ENCODE assay signal across 16 cellular contexts in the genomic region with DNA sequence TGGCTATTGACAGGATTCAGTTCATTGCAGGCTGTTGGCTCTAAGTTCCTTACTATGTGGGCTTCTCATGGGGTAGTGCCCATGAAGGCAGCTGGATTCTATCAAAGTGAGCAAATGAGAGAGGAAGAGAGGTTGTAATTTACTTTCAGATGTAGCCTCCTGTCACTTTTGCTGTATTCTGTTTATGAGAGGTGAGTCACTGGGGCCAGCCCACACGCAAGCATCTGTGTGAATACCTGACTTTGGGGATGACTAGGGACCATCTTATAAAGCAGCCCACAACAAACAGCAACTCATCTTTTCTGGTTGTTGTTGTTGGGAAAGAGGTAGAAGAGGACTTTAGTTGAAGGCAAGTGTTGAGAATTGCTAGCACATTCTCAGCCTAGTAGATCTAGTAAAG.
DNase-seq lines count a peak whose midpoint lies in the region; ATAC-seq, FAIRE-seq and TF ChIP-seq lines count a peak whose summit lies in the region.
"Had no signal": no experiment of that assay in that cellular context is flagged by ENCODE, and none has a peak within 500 bp of the region (broad histone marks: within the 10 kb centered on the region; RNA-seq: fewer than 3 reads in every experiment).

No MANE protein-coding gene starts in this region.

- H4K20me1 ChIP-seq in GM12878 (ENCODE audit: control insufficient read depth, insufficient read depth) = no peaks in the 10 kb centered on the region
- H4K20me1 ChIP-seq: BLaER1 treated with 17β-estradiol and CSF1 and Interleukin-3, amounts not matched to agents 10 nM and 100 nM had no signal

- H2AFZ ChIP-seq in GM12878 (ENCODE audit: control insufficient read depth, low read depth, low read length) = no peak overlapping the region

- H3K79me2 ChIP-seq in GM12878 (ENCODE audit: control insufficient read depth, insufficient read depth, low read length) = no peaks in the 10 kb centered on the region

- no peaks in the 10 kb centered on the region for H3K27me3 ChIP-seq in GM12878 (replicated peaks in 1 of 2; ENCODE audit: control insufficient read depth in 2 of 2, insufficient read depth in 2 of 2, low read length in 1 of 2)
- H3K27me3 ChIP-seq: BLaER1 treated with 17β-estradiol and CSF1 and Interleukin-3, amounts not matched to agents 10 nM and 100 nM had no signal

- H3K9ac ChIP-seq in GM12878 (ENCODE audit: control insufficient read depth, insufficient read depth, low read length) = no peak overlapping the region
- H3K9ac ChIP-seq: BLaER1 treated with 17β-estradiol and CSF1 and Interleukin-3, amounts not matched to agents 10 nM and 100 nM had no signal

- POLR2A ChIA-PET in GM12878 (lab: Charles Lee) = no interaction called here

- no peak overlapping the region for H3K27ac ChIP-seq in GM12878 (ENCODE audit: control insufficient read depth, insufficient read depth)
- H3K27ac ChIP-seq: BLaER1 treated with 17β-estradiol and CSF1 and Interleukin-3, amounts not matched to agents 10 nM and 100 nM had no signal

- RAD21 ChIA-PET in GM12878 (lab: Charles Lee; ENCODE audit: unreplicated experiment) = no interaction called here

- FAIRE-seq in GM12878 (lab: Jason Lieb, UNC) = no peak
- FAIRE-seq: GM12891, GM18507, GM19239 had no signal

- DNase-seq in GM12865 (ENCODE audit: low read depth) (peak; percentile 82), HT1080 (ENCODE audit: low read depth) (peak; percentile 2), GM12878 (ENCODE audit: low read depth, low spot score) (no peak), left kidney (ENCODE audit: low read depth, low spot score) (peak; percentile 24), NCI-H128 (lab: John Stamatoyannopoulos, UW; ENCODE audit: unreplicated experiment) (no peak), GM13977 (ENCODE audit: low spot score) (no peak)
- DNase-seq in stimulated activated naive CD8-positive, alpha-beta T cell treated with anti-CD3 and anti-CD28 coated beads, Interleukin-15, Interleukin-2, amounts not matched to agents 100 U/mL and 50 U/mL, for 24 hours = no peak
- DNase-seq: Calu3; CD8-positive, alpha-beta T cell; DMS79 treated with DMSO at 0.1 percent for 48 hours; GF-D8 had no signal

- in situ Hi-C loops in GM12878 (cut with MboI) (no loop called here), GM13977 (cut with MboI; ENCODE audit: low pct_unique_long_range_greater_than_20kb, low sequenced_read_pairs, unreplicated experiment) (no loop called here)

- no peak for TF ChIP-seq POLR2A in GM12878 (IDR thresholded peaks at IDR 0.05; ENCODE audit: low read depth, low read length)

- peak; percentile 75 for ATAC-seq in GM12878
- no peak for ATAC-seq in stimulated activated naive CD8-positive, alpha-beta T cell treated with anti-CD3 and anti-CD28 coated beads, Interleukin-15, Interleukin-2, amounts not matched to agents 100 U/mL and 50 U/mL, for 24 hours
- ATAC-seq: CD8-positive, alpha-beta T cell had no signal

- no peaks in the 10 kb centered on the region for H3K4me1 ChIP-seq in GM12878 (ENCODE audit: control insufficient read depth, insufficient read depth, low read length)
- H3K4me1 ChIP-seq: BLaER1 treated with 17β-estradiol and CSF1 and Interleukin-3, amounts not matched to agents 10 nM and 100 nM; HAP-1 had no signal

- CTCF ChIA-PET in GM12878 (lab: Yijun Ruan, JAX) = no interaction called here

- H3K4me3 ChIP-seq in GM12865 (ENCODE audit: low read depth, low read length) = no peak overlapping the region
- no peak overlapping the region for H3K4me3 ChIP-seq in GM12878
- H3K4me3 ChIP-seq: BLaER1 treated with 17β-estradiol and CSF1 and Interleukin-3, amounts not matched to agents 10 nM and 100 nM; HAP-1 had no signal

- TF ChIP-seq EP300 in GM12878 (IDR thresholded peaks at IDR 0.05; ENCODE audit: borderline replicate concordance in 1 of 2, control insufficient read depth in 1 of 2, low read depth in 2 of 2, low read length in 2 of 2) = no peak

- no peaks in the 10 kb centered on the region for H3K36me3 ChIP-seq in GM12878 (ENCODE audit: control insufficient read depth in 2 of 2, insufficient read depth in 2 of 2, low read length in 1 of 2)
- H3K36me3 ChIP-seq: BLaER1 treated with 17β-estradiol and CSF1 and Interleukin-3, amounts not matched to agents 10 nM and 100 nM; HAP-1 had no signal

- H3K4me2 ChIP-seq in GM12878 (ENCODE audit: control insufficient read depth, insufficient read depth) = no peak overlapping the region
- H3K4me2 ChIP-seq: BLaER1 treated with 17β-estradiol and CSF1 and Interleukin-3, amounts not matched to agents 10 nM and 100 nM had no signal

- SMC1A ChIA-PET in GM12878 (lab: Charles Lee; ENCODE audit: uncharacterized antibody, unreplicated experiment) = no interaction called here

- no peak for TF ChIP-seq RAD21 in GM12878 (IDR thresholded peaks at IDR 0.05; ENCODE audit: insufficient read depth, low read depth, low read length)

- intact Hi-C loops in GM12878 (cut with micrococcal nuclease; ENCODE audit: unreplicated experiment) = no loop called here

- 33% methylated on average over 1 of the region's 1 CpG for WGBS in GM12878 (ENCODE audit: insufficient coverage, insufficient replicate concordance, low lambda C conversion rate, missing lambda C conversion rate)

- no peaks in the 10 kb centered on the region for H3K9me3 ChIP-seq in GM12878 (replicated peaks; ENCODE audit: control insufficient read depth, insufficient read depth, low read length)
- H3K9me3 ChIP-seq: BLaER1 treated with 17β-estradiol and CSF1 and Interleukin-3, amounts not matched to agents 10 nM and 100 nM; HAP-1 had no signal

- BruUV-seq in GM12878 (replicated peaks; lab: Mats Ljungman, UMichigan) = no TSS peak

- TF ChIP-seq CTCF in GM12865 (IDR thresholded peaks at IDR 0.05; ENCODE audit: insufficient read depth, low read depth, low read length, missing control alignments) = no peak
- no peak for TF ChIP-seq CTCF in GM12878 (IDR thresholded peaks at IDR 0.05 in 2 of 3, conservative IDR thresholded peaks at IDR 0.05 in 1 of 3; ENCODE audit: control insufficient read depth in 2 of 3, extremely low read depth in 1 of 3, insufficient read depth in 1 of 3, low read depth in 3 of 3, low read length in 3 of 3)
- TF ChIP-seq CTCF in GM13977 (IDR thresholded peaks at IDR 0.05; ENCODE audit: extremely low read depth, insufficient read depth, missing control alignments) = no peak

TF ChIP-seq in GM12878, 131 proteins besides CTCF, POLR2A, EP300 and RAD21 (continues in another document):
- peak; percentile 70 for TF ChIP-seq RUNX3 (IDR thresholded peaks at IDR 0.05; ENCODE audit: low read length)
- TF ChIP-seq FOXM1 (IDR thresholded peaks at IDR 0.05; ENCODE audit: low read depth, low read length) = peak; percentile 78; the same call in 1 of the 2 replicates
- 0 out of 2 replicates have a peak, but pooled peaks have one; percentile 11 for TF ChIP-seq TCF3 (IDR thresholded peaks at IDR 0.05; ENCODE audit: borderline replicate concordance, insufficient read depth, low read depth, low read length)
- TF ChIP-seq RFX5 (IDR thresholded peaks at IDR 0.05; ENCODE audit: low read depth, low read length) = no peak
- TF ChIP-seq TCF7 (IDR thresholded peaks at IDR 0.05; ENCODE audit: borderline replicate concordance) = 0 out of 2 replicates have a peak, but pooled peaks have one; percentile 40
- TF ChIP-seq, protein P1, sequence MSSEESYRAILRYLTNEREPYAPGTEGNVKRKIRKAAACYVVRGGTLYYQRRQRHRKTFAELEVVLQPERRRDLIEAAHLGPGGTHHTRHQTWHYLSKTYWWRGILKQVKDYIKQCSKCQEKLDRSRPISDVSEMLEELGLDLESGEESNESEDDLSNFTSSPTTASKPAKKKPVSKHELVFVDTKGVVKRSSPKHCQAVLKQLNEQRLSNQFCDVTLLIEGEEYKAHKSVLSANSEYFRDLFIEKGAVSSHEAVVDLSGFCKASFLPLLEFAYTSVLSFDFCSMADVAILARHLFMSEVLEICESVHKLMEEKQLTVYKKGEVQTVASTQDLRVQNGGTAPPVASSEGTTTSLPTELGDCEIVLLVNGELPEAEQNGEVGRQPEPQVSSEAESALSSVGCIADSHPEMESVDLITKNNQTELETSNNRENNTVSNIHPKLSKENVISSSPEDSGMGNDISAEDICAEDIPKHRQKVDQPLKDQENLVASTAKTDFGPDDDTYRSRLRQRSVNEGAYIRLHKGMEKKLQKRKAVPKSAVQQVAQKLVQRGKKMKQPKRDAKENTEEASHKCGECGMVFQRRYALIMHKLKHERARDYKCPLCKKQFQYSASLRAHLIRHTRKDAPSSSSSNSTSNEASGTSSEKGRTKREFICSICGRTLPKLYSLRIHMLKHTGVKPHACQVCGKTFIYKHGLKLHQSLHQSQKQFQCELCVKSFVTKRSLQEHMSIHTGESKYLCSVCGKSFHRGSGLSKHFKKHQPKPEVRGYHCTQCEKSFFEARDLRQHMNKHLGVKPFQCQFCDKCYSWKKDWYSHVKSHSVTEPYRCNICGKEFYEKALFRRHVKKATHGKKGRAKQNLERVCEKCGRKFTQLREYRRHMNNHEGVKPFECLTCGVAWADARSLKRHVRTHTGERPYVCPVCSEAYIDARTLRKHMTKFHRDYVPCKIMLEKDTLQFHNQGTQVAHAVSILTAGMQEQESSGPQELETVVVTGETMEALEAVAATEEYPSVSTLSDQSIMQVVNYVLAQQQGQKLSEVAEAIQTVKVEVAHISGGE (CRISPR knock-in tag; IDR thresholded peaks at IDR 0.05) = no peak
- TF ChIP-seq LARP7 (IDR thresholded peaks at IDR 0.05) = no peak
- TF ChIP-seq, protein P2, sequence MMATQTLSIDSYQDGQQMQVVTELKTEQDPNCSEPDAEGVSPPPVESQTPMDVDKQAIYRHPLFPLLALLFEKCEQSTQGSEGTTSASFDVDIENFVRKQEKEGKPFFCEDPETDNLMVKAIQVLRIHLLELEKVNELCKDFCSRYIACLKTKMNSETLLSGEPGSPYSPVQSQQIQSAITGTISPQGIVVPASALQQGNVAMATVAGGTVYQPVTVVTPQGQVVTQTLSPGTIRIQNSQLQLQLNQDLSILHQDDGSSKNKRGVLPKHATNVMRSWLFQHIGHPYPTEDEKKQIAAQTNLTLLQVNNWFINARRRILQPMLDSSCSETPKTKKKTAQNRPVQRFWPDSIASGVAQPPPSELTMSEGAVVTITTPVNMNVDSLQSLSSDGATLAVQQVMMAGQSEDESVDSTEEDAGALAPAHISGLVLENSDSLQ (IDR thresholded peaks at IDR 0.05) = no peak
- no peak for TF ChIP-seq ZNF384 (IDR thresholded peaks at IDR 0.05; ENCODE audit: borderline replicate concordance, low read depth, low read length)
- 0 out of 2 replicates have a peak, but pooled peaks have one; percentile 6 for TF ChIP-seq MEF2A (IDR thresholded peaks at IDR 0.05; ENCODE audit: insufficient read depth, low read depth, low read length)
- TF ChIP-seq NFIC (IDR thresholded peaks at IDR 0.05; ENCODE audit: low read depth, low read length) = peak; percentile 56; the same call in 1 of the 2 replicates
- TF ChIP-seq CREB1 (IDR thresholded peaks at IDR 0.05; ENCODE audit: low read depth) = peak; percentile 26; the same call in 1 of the 2 replicates
- peak in 1 of 2 experiments; percentile 27; a peak in 1 of 4 replicates for TF ChIP-seq ETV6 (conservative IDR thresholded peaks at IDR 0.05 in 1 of 2, IDR thresholded peaks at IDR 0.05 in 1 of 2; ENCODE audit: borderline replicate concordance in 1 of 2, low read depth in 1 of 2)

Comparison
In these comparisons a context has a peak if more than half of its experiments do, and no peak if none do; other contexts are left out.
1. DNase-seq: peak in GM12865 (single experiment), HT1080 (single experiment) and left kidney (single experiment); none in GM12878 (single experiment), stimulated activated naive CD8-positive, alpha-beta T cell treated with anti-CD3 and anti-CD28 coated beads, Interleukin-15, Interleukin-2, amounts not matched to agents 100 U/mL and 50 U/mL, for 24 hours (single experiment), NCI-H128 (single experiment) and GM13977 (single experiment).